In the genomic region with DNA sequence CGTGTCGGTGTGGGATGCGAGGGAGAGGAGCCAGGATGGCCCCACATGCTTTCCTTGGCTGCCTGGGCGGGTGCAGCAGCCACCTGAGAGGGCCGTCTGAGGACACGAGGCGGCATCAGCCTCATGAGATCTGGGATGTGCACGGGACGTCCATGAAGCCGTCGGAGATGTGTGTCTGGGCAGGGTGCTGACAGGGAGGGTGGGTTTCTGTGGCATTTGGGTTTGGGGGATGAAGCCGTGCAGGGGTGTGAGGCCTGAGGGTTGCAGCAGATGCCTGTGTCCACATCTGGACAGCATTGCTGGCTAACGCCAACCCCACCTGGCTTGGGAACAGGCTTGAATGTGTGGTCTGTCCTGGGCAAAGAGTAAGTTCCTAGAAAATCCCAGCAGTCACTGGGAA, we compare ENCODE assay signal across 28 cellular contexts.
DNase-seq lines count a peak whose midpoint lies in the region; ATAC-seq and TF ChIP-seq lines count a peak whose summit lies in the region.
"Had no signal": no experiment of that assay in that cellular context is flagged by ENCODE, and none has a peak within 500 bp of the region (broad histone marks: within the 10 kb centered on the region; RNA-seq: fewer than 3 reads in every experiment).

No MANE protein-coding gene starts in this region.

- peaks cover 20% of the 10 kb centered on the region for H3K27me3 Mint-ChIP-seq in activated CD4-positive, alpha-beta memory T cell treated with anti-CD3 and anti-CD28 coated beads, Interleukin-2, amount 10 ng/mL, durations not matched to agents 7 days and 5 days
- H3K27me3 Mint-ChIP-seq in activated CD4-positive, alpha-beta memory T cell treated with anti-CD3 and anti-CD28 coated beads for 36 hours, result peaks cover 2% of the 10 kb centered on the region

- no peaks in the 10 kb centered on the region for H3K4me1 Mint-ChIP-seq in activated CD4-positive, alpha-beta memory T cell treated with anti-CD3 and anti-CD28 coated beads, Interleukin-2, amount 10 ng/mL, durations not matched to agents 7 days and 5 days
- H3K4me1 Mint-ChIP-seq in activated CD4-positive, alpha-beta memory T cell treated with anti-CD3 and anti-CD28 coated beads for 36 hours (ENCODE audit: low read depth), result no peaks in the 10 kb centered on the region

- H3K27me3 ChIP-seq in Peyer's patch (no peaks in the 10 kb centered on the region), sigmoid colon (peaks cover 0 to 24% (median 0%) of the 10 kb centered on the region in 3 donors)
- H3K27me3 ChIP-seq: transverse colon had no signal

- H3K4me3 ChIP-seq in Peyer's patch, result no peak overlapping the region
- no peak overlapping the region for H3K4me3 ChIP-seq in sigmoid colon
- H3K4me3 ChIP-seq: lung, SJCRH30, transverse colon had no signal

- TF ChIP-seq CTCF in Peyer's patch (IDR thresholded peaks at IDR 0.05) (no peak), sigmoid colon (IDR thresholded peaks at IDR 0.05) (no peak)

- H3K4me3 Mint-ChIP-seq in activated CD4-positive, alpha-beta memory T cell treated with anti-CD3 and anti-CD28 coated beads, Interleukin-2, amount 10 ng/mL, durations not matched to agents 7 days and 5 days, result no peak overlapping the region
- H3K4me3 Mint-ChIP-seq in activated CD4-positive, alpha-beta memory T cell treated with anti-CD3 and anti-CD28 coated beads for 36 hours, result no peak overlapping the region
- H3K4me3 Mint-ChIP-seq: activated CD8-positive, alpha-beta T cell treated with anti-CD3 and anti-CD28 coated beads, Interleukin-2, amount 10 ng/mL, durations not matched to agents 7 days and 5 days; brain; naive thymus-derived CD8-positive, alpha-beta T cell had no signal

- H3K27ac ChIP-seq in Peyer's patch, result no peak overlapping the region
- no peak overlapping the region for H3K27ac ChIP-seq in sigmoid colon
- H3K27ac ChIP-seq: 22Rv1, C4-2B, SJCRH30, transverse colon had no signal

- 84 to 90% methylated on average over 13 of the region's 13 CpGs for WGBS in sigmoid colon, 2 donors

- intact Hi-C loops in activated CD4-positive, alpha-beta memory T cell treated with anti-CD3 and anti-CD28 coated beads for 36 hours (cut with micrococcal nuclease), result no loop called here
- intact Hi-C loops in sigmoid colon (cut with DNase I), result no loop called here

- peaks cover 3% of the 10 kb centered on the region for H3K9me3 Mint-ChIP-seq in activated CD4-positive, alpha-beta memory T cell treated with anti-CD3 and anti-CD28 coated beads, Interleukin-2, amount 10 ng/mL, durations not matched to agents 7 days and 5 days
- peaks cover 2% of the 10 kb centered on the region for H3K9me3 Mint-ChIP-seq in activated CD4-positive, alpha-beta memory T cell treated with anti-CD3 and anti-CD28 coated beads for 36 hours
- H3K9me3 Mint-ChIP-seq: naive thymus-derived CD8-positive, alpha-beta T cell had no signal

- H3K36me3 Mint-ChIP-seq in activated CD4-positive, alpha-beta memory T cell treated with anti-CD3 and anti-CD28 coated beads, Interleukin-2, amount 10 ng/mL, durations not matched to agents 7 days and 5 days (ENCODE audit: low read depth), result no peaks in the 10 kb centered on the region
- no peaks in the 10 kb centered on the region for H3K36me3 Mint-ChIP-seq in activated CD4-positive, alpha-beta memory T cell treated with anti-CD3 and anti-CD28 coated beads for 36 hours
- H3K36me3 Mint-ChIP-seq: brain; IgD-negative memory B cell; naive thymus-derived CD8-positive, alpha-beta T cell had no signal

- CTCF ChIA-PET in activated CD4-positive, alpha-beta memory T cell treated with anti-CD3 and anti-CD28 coated beads, Interleukin-2, amount 10 ng/mL, durations not matched to agents 7 days and 5 days (lab: Charles Lee), result no interaction called here
- CTCF ChIA-PET in activated CD4-positive, alpha-beta memory T cell treated with anti-CD3 and anti-CD28 coated beads for 36 hours (lab: Charles Lee), result no interaction called here

- DNase-seq in activated CD4-positive, alpha-beta memory T cell treated with anti-CD3 and anti-CD28 coated beads, Interleukin-2, amount 10 ng/mL, durations not matched to agents 7 days and 5 days, result peak; percentile 9
- DNase-seq in activated CD4-positive, alpha-beta memory T cell treated with anti-CD3 and anti-CD28 coated beads for 36 hours, result no peak
- DNase-seq in Peyer's patch (peak in 2 of 3 donors; percentile 23 to 25), islet precursor cell (peak; percentile 41), sigmoid colon (peak; percentile 46), hypothalamus (lab: John Stamatoyannopoulos, UW) (no peak), NCI-H345 (lab: John Stamatoyannopoulos, UW) (no peak)
- DNase-seq: activated CD8-positive, alpha-beta T cell treated with anti-CD3 and anti-CD28 coated beads, Interleukin-2, amount 10 ng/mL, durations not matched to agents 7 days and 5 days; activated T-cell treated with anti-CD3 and anti-CD28 coated beads, Interleukin-2, amount 50 U/mL, for 1 hour; amniotic stem cell; Caco-2; cerebellar nuclear complex; naive thymus-derived CD8-positive, alpha-beta T cell; NCI-H1436 treated with DMSO at 0.1 percent for 48 hours; NCI-H2081 treated with DMSO at 0.1 percent for 48 hours; NCI-H226; NCI-H69; right cardiac atrium; stimulated activated CD4-positive, alpha-beta T cell treated with anti-CD3 and anti-CD28 coated beads, Interleukin-2, amount 100 ng/mL, for 48 hours; T-helper 9 cell; transverse colon had no signal

- no peaks in the 10 kb centered on the region for H3K9me3 ChIP-seq in Peyer's patch
- peaks cover 0 to 3% (median 0%) of the 10 kb centered on the region in 4 donors for H3K9me3 ChIP-seq in sigmoid colon
- H3K9me3 ChIP-seq: Caco-2, transverse colon had no signal

- H3K4me1 ChIP-seq in Peyer's patch (no peaks in the 10 kb centered on the region), sigmoid colon (no peaks in the 10 kb centered on the region)
- H3K4me1 ChIP-seq: Caco-2, SJCRH30, transverse colon had no signal

- POLR2A ChIA-PET in activated CD4-positive, alpha-beta memory T cell treated with anti-CD3 and anti-CD28 coated beads, Interleukin-2, amount 10 ng/mL, durations not matched to agents 7 days and 5 days (lab: Charles Lee), result no interaction called here
- POLR2A ChIA-PET in activated CD4-positive, alpha-beta memory T cell treated with anti-CD3 and anti-CD28 coated beads for 36 hours (lab: Charles Lee), result no interaction called here

- no peak for ATAC-seq in GM19328 (IDR thresholded peaks at IDR 0.05; ENCODE audit: unreplicated experiment)
- ATAC-seq: activated CD8-positive, alpha-beta T cell treated with anti-CD3 and anti-CD28 coated beads, Interleukin-2, amount 10 ng/mL, durations not matched to agents 7 days and 5 days; naive thymus-derived CD8-positive, alpha-beta T cell; right cardiac atrium had no signal

- H3K27ac Mint-ChIP-seq in activated CD4-positive, alpha-beta memory T cell treated with anti-CD3 and anti-CD28 coated beads, Interleukin-2, amount 10 ng/mL, durations not matched to agents 7 days and 5 days, result no peak overlapping the region
- H3K27ac Mint-ChIP-seq in activated CD4-positive, alpha-beta memory T cell treated with anti-CD3 and anti-CD28 coated beads for 36 hours, result no peak overlapping the region
- H3K27ac Mint-ChIP-seq: activated CD8-positive, alpha-beta T cell treated with anti-CD3 and anti-CD28 coated beads, Interleukin-2, amount 10 ng/mL, durations not matched to agents 7 days and 5 days; IgD-negative memory B cell had no signal

- H3K36me3 ChIP-seq in Peyer's patch (no peaks in the 10 kb centered on the region), sigmoid colon (no peaks in the 10 kb centered on the region)
- H3K36me3 ChIP-seq: SJCRH30, transverse colon had no signal

- TF ChIP-seq EP300 in sigmoid colon (IDR thresholded peaks at IDR 0.05), result no peak

- TF ChIP-seq POLR2A in Peyer's patch (IDR thresholded peaks at IDR 0.05), result no peak
- no peak for TF ChIP-seq POLR2A in sigmoid colon (IDR thresholded peaks at IDR 0.05)

Comparison
In these comparisons a context has a peak if more than half of its experiments do, and no peak if none do; other contexts are left out.
1. DNase-seq: peak in activated CD4-positive, alpha-beta memory T cell treated with anti-CD3 and anti-CD28 coated beads, Interleukin-2, amount 10 ng/mL, durations not matched to agents 7 days and 5 days (single experiment), Peyer's patch (2 of 3), islet precursor cell (single experiment) and sigmoid colon (single experiment); none in activated CD4-positive, alpha-beta memory T cell treated with anti-CD3 and anti-CD28 coated beads for 36 hours (single experiment), hypothalamus (0 of 51) and NCI-H345 (single experiment).